Comparison of ENCODE assay signal across 8 cellular contexts in genomic region chr9:110048976-110049698, GRCh38.
DNase-seq lines count a peak whose midpoint lies in the region; ATAC-seq and TF ChIP-seq lines count a peak whose summit lies in the region.

No MANE protein-coding gene starts in this region.

- H3K27ac Mint-ChIP-seq in T-helper 17 cell = peak overlapping the region; percentile 43
- peak overlapping the region; percentile 58 for H3K27ac Mint-ChIP-seq in type B pancreatic cell

- WGBS in mesodermal cell (ENCODE audit: insufficient coverage in 2 of 2), 2 experiments = 0 to 1% methylated on average over 32 to 33 of the region's 35 CpGs

- H3K27ac ChIP-seq in dorsolateral prefrontal cortex (peak overlapping the region in 28 of 59 donors; percentile 2 to 76 (median 38)), mesodermal cell (ENCODE audit: low read depth, low read length, severe bottlenecking) (no peak overlapping the region)

- H3K36me3 Mint-ChIP-seq in T-helper 17 cell (ENCODE audit: low read depth) (peaks cover 2% of the 10 kb centered on the region), type B pancreatic cell (no peaks in the 10 kb centered on the region)

- H3K9me3 ChIP-seq in T-helper 17 cell (ENCODE audit: control insufficient read depth, low read length, poor library complexity, severe bottlenecking) (no peaks in the 10 kb centered on the region), mesodermal cell (ENCODE audit: control insufficient read depth, low read length) (no peaks in the 10 kb centered on the region)

- ATAC-seq in GM19023 (IDR thresholded peaks at IDR 0.05; ENCODE audit: unreplicated experiment) = peak; percentile 22
- ATAC-seq in HG03342 (IDR thresholded peaks at IDR 0.05; ENCODE audit: unreplicated experiment) = peak; percentile 11
- peak; percentile 15 for ATAC-seq in T-helper 17 cell

- intact Hi-C loops in dorsolateral prefrontal cortex (cut with DNase I) = loop anchor here in 1 of 2 donors (5.0 kb wide), 1 partner anchor 82 kb away; no protein-coding TSS in a partner anchor

- TF ChIP-seq CTCF in AG04449 (IDR thresholded peaks at IDR 0.05; ENCODE audit: insufficient read depth, low read length, missing control alignments) = no peak
- no peak for TF ChIP-seq CTCF in dorsolateral prefrontal cortex (IDR thresholded peaks at IDR 0.05 in 54 of 56, conservative IDR thresholded peaks at IDR 0.05 in 2 of 56; ENCODE audit: low read depth in 1 of 56, partially characterized antibody in 56 of 56)
- no peak for TF ChIP-seq CTCF in type B pancreatic cell (conservative IDR thresholded peaks at IDR 0.05)

- CTCF ChIA-PET in AG04449 (lab: Yijun Ruan, JAX) = interaction anchor here (0.6 to 1.9 kb wide), 8 partner anchors 12 to 150 kb away, joined by 3 to 9 read pairs (median 4); no protein-coding TSS in a partner anchor

- DNase-seq in AG04449 (ENCODE audit: low read depth, low spot score) (no peak), T-helper 17 cell (peak in 1 of 3 donors; percentile 11), dorsolateral prefrontal cortex (peak in 1 of 10 donors; percentile 7), type B pancreatic cell (ENCODE audit: extremely low spot score, unreplicated experiment) (peak; percentile 70), dermis blood vessel endothelial cell (no peak)

- H3K4me3 Mint-ChIP-seq in T-helper 17 cell (peak overlapping the region; percentile 96), type B pancreatic cell (peak overlapping the region; percentile 98)

- peaks cover 7% of the 10 kb centered on the region for H3K4me1 ChIP-seq in mesodermal cell (ENCODE audit: control insufficient read depth, insufficient read depth, low read length, poor library complexity, severe bottlenecking)

- no peaks in the 10 kb centered on the region for H3K27me3 ChIP-seq in dorsolateral prefrontal cortex

- H3K27me3 Mint-ChIP-seq in T-helper 17 cell (peaks cover 5% of the 10 kb centered on the region), type B pancreatic cell (peaks cover 35% of the 10 kb centered on the region)

- H3K4me1 Mint-ChIP-seq in T-helper 17 cell (peaks cover 29% of the 10 kb centered on the region), type B pancreatic cell (ENCODE audit: unreplicated experiment) (peaks cover 31% of the 10 kb centered on the region)

- H3K9me3 Mint-ChIP-seq in type B pancreatic cell = no peaks in the 10 kb centered on the region

- peaks cover 2% of the 10 kb centered on the region for H3K36me3 ChIP-seq in mesodermal cell (ENCODE audit: control insufficient read depth, insufficient read depth, low read length)

- peak overlapping the region; percentile 95 for H3K4me3 ChIP-seq in AG04449 (ENCODE audit: low read depth, low read length)
- H3K4me3 ChIP-seq in dorsolateral prefrontal cortex = peak overlapping the region; percentile 42 to 82 (median 69)
- H3K4me3 ChIP-seq in mesodermal cell (ENCODE audit: extremely low read depth, insufficient read depth, low read length, poor library complexity, severe bottlenecking) = peak overlapping the region; percentile 90

- POLR2A ChIA-PET in AG04449 (lab: Yijun Ruan, JAX) = interaction anchor here (0.8 to 2.1 kb wide), 5 partner anchors 20 to 207 kb away, joined by 3 to 8 read pairs (median 3); partner anchors contain the start of gene TXN
